Comparison of ENCODE assay signal across 1 cellular context in the genomic region with DNA sequence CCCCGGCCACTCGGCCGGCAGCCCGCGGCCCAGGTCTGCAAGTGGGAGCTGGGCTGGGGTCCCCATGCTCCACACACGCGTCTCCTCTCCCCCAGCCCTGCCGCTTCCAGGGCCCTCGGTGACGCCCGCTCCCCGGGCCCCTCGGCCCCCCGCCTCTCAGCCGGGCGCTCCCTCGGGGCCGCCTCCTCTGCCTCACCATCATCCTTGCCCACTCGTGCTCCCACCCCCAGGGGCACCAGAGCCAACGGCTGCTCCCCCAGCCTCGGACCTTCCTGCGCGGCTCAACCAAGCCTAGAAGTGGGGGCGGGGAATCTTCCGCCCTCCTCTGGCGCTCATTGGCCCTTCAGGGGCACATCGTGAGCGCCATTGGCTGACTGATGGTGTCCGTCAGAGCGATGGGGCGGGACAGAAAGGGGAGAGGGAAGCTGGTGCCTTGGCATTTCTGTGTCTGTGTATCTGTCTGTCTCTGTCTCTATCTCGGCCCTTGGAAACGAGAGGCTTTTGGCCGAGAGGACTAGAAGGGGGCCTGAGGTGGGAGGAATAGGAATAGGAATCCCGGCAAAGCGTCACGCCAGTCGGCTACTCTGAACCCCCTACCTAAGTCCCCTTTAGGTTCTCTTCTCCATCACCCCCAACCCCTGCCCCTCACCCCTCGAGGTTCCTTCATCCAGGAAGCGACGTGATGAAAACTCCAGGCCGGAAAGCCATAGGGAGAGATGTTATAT.
TF ChIP-seq lines count a peak whose summit lies in the region.

No MANE protein-coding gene starts in this region.

TF ChIP-seq in HepG2, 621 proteins besides CTCF, POLR2A, EP300 and RAD21 (continued from another document and continues in another):
- no peak for TF ChIP-seq FUBP1 (CRISPR knock-in tag; IDR thresholded peaks at IDR 0.05; ENCODE audit: borderline replicate concordance)
- TF ChIP-seq, protein P1, sequence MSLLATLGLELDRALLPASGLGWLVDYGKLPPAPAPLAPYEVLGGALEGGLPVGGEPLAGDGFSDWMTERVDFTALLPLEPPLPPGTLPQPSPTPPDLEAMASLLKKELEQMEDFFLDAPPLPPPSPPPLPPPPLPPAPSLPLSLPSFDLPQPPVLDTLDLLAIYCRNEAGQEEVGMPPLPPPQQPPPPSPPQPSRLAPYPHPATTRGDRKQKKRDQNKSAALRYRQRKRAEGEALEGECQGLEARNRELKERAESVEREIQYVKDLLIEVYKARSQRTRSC (CRISPR knock-in tag; IDR thresholded peaks at IDR 0.05; ENCODE audit: low read depth) = no peak
- TF ChIP-seq ZNF672 (CRISPR knock-in tag; IDR thresholded peaks at IDR 0.05) = no peak
- TF ChIP-seq CCAR2 (optimal IDR thresholded peaks at IDR 0.05; ENCODE audit: low read depth, low read length) = no peak
- TF ChIP-seq, protein P2, sequence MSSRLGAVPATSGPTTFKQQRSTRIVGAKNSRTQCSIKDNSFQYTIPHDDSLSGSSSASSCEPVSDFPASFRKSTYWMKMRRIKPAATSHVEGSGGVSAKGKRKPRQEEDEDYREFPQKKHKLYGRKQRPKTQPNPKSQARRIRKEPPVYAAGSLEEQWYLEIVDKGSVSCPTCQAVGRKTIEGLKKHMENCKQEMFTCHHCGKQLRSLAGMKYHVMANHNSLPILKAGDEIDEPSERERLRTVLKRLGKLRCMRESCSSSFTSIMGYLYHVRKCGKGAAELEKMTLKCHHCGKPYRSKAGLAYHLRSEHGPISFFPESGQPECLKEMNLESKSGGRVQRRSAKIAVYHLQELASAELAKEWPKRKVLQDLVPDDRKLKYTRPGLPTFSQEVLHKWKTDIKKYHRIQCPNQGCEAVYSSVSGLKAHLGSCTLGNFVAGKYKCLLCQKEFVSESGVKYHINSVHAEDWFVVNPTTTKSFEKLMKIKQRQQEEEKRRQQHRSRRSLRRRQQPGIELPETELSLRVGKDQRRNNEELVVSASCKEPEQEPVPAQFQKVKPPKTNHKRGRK (CRISPR knock-in tag; IDR thresholded peaks at IDR 0.05) = no peak
- TF ChIP-seq ZNF407 (CRISPR knock-in tag; IDR thresholded peaks at IDR 0.05; ENCODE audit: not compliant biosample characterization) = peak; percentile 81
- TF ChIP-seq ZNF670 (CRISPR knock-in tag; IDR thresholded peaks at IDR 0.05; ENCODE audit: borderline replicate concordance) = no peak
- TF ChIP-seq CENPT (CRISPR knock-in tag; IDR thresholded peaks at IDR 0.05; ENCODE audit: low read depth) = no peak
- TF ChIP-seq EEA1 (CRISPR knock-in tag; IDR thresholded peaks at IDR 0.05; ENCODE audit: borderline replicate concordance) = no peak
- TF ChIP-seq, protein P3, sequence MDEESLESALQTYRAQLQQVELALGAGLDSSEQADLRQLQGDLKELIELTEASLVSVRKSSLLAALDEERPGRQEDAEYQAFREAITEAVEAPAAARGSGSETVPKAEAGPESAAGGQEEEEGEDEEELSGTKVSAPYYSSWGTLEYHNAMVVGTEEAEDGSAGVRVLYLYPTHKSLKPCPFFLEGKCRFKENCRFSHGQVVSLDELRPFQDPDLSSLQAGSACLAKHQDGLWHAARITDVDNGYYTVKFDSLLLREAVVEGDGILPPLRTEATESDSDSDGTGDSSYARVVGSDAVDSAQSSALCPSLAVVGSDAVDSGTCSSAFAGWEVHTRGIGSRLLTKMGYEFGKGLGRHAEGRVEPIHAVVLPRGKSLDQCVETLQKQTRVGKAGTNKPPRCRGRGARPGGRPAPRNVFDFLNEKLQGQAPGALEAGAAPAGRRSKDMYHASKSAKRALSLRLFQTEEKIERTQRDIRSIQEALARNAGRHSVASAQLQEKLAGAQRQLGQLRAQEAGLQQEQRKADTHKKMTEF (CRISPR knock-in tag; IDR thresholded peaks at IDR 0.05) = peak; percentile 67; the same call in 1 of the 2 replicates
- no peak for TF ChIP-seq SIN3A (IDR thresholded peaks at IDR 0.05; ENCODE audit: borderline replicate concordance, low read depth, low read length)
- peak in 1 of 2 experiments; percentile 88; a peak in 2 of 4 replicates for TF ChIP-seq KLF16 (CRISPR knock-in tag; IDR thresholded peaks at IDR 0.05)
- TF ChIP-seq KLF15 (CRISPR knock-in tag; IDR thresholded peaks at IDR 0.05; ENCODE audit: borderline replicate concordance) = no peak
- no peak for TF ChIP-seq ETV5 (CRISPR knock-in tag; IDR thresholded peaks at IDR 0.05; ENCODE audit: borderline replicate concordance)
- peak; percentile 69 for TF ChIP-seq DMAP1 (CRISPR knock-in tag; IDR thresholded peaks at IDR 0.05)
- TF ChIP-seq YY1 (IDR thresholded peaks at IDR 0.05; ENCODE audit: insufficient read depth, insufficient replicate concordance, low read depth, low read length) = no peak
- no peak for TF ChIP-seq EHMT2 (IDR thresholded peaks at IDR 0.05; ENCODE audit: borderline replicate concordance, low read depth, low read length)
- no peak for TF ChIP-seq MBNL3 (CRISPR knock-in tag; conservative IDR thresholded peaks at IDR 0.05)
- TF ChIP-seq ZFP36L2 (CRISPR knock-in tag; IDR thresholded peaks at IDR 0.05) = no peak
- no peak for TF ChIP-seq ZBTB1 (CRISPR knock-in tag; IDR thresholded peaks at IDR 0.05; ENCODE audit: borderline replicate concordance)
- TF ChIP-seq HOXA3 (CRISPR knock-in tag; IDR thresholded peaks at IDR 0.05) = no peak
- TF ChIP-seq ZC3H13 (CRISPR knock-in tag; IDR thresholded peaks at IDR 0.05) = no peak
- TF ChIP-seq ZNF430 (CRISPR knock-in tag; IDR thresholded peaks at IDR 0.05) = peak; percentile 74; the same call in 1 of the 2 replicates
- TF ChIP-seq ARHGAP35 (CRISPR knock-in tag; IDR thresholded peaks at IDR 0.05; ENCODE audit: borderline replicate concordance) = peak; percentile 47; the same call in 1 of the 2 replicates
- TF ChIP-seq SPEN (CRISPR knock-in tag; IDR thresholded peaks at IDR 0.05; ENCODE audit: low read depth) = peak; percentile 54; the same call in 1 of the 2 replicates
- peak; percentile 29; the same call in 1 of the 2 replicates for TF ChIP-seq ZNF749 (CRISPR knock-in tag; IDR thresholded peaks at IDR 0.05; ENCODE audit: borderline replicate concordance)
- TF ChIP-seq IRF1 (CRISPR knock-in tag; IDR thresholded peaks at IDR 0.05; ENCODE audit: low read depth) = no peak
- no peak for TF ChIP-seq PLRG1 (conservative IDR thresholded peaks at IDR 0.05)
- no peak for TF ChIP-seq MTA3 (CRISPR knock-in tag; IDR thresholded peaks at IDR 0.05)
- TF ChIP-seq ZNF703 (CRISPR knock-in tag; IDR thresholded peaks at IDR 0.05; ENCODE audit: borderline replicate concordance) = no peak
- no peak for TF ChIP-seq PREB (CRISPR knock-in tag; IDR thresholded peaks at IDR 0.05)
- peak; percentile 90 for TF ChIP-seq MXD3 (CRISPR knock-in tag; IDR thresholded peaks at IDR 0.05)
- TF ChIP-seq MYC (CRISPR knock-in tag; IDR thresholded peaks at IDR 0.05; ENCODE audit: borderline replicate concordance) = peak; percentile 38; the same call in 1 of the 2 replicates
- TF ChIP-seq, protein P4, sequence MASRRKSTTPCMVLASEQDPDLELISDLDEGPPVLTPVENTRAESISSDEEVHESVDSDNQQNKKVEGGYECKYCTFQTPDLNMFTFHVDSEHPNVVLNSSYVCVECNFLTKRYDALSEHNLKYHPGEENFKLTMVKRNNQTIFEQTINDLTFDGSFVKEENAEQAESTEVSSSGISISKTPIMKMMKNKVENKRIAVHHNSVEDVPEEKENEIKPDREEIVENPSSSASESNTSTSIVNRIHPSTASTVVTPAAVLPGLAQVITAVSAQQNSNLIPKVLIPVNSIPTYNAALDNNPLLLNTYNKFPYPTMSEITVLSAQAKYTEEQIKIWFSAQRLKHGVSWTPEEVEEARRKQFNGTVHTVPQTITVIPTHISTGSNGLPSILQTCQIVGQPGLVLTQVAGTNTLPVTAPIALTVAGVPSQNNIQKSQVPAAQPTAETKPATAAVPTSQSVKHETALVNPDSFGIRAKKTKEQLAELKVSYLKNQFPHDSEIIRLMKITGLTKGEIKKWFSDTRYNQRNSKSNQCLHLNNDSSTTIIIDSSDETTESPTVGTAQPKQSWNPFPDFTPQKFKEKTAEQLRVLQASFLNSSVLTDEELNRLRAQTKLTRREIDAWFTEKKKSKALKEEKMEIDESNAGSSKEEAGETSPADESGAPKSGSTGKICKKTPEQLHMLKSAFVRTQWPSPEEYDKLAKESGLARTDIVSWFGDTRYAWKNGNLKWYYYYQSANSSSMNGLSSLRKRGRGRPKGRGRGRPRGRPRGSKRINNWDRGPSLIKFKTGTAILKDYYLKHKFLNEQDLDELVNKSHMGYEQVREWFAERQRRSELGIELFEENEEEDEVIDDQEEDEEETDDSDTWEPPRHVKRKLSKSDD (CRISPR knock-in tag; IDR thresholded peaks at IDR 0.05; ENCODE audit: low read depth) = 0 out of 2 replicates have a peak, but pooled peaks have one; percentile 43
- TF ChIP-seq TRIM24 (CRISPR knock-in tag; IDR thresholded peaks at IDR 0.05) = no peak
- TF ChIP-seq KDM5A (IDR thresholded peaks at IDR 0.05; ENCODE audit: borderline replicate concordance, low read length) = peak; percentile 67; the same call in 1 of the 2 replicates
